In the genomic region with DNA sequence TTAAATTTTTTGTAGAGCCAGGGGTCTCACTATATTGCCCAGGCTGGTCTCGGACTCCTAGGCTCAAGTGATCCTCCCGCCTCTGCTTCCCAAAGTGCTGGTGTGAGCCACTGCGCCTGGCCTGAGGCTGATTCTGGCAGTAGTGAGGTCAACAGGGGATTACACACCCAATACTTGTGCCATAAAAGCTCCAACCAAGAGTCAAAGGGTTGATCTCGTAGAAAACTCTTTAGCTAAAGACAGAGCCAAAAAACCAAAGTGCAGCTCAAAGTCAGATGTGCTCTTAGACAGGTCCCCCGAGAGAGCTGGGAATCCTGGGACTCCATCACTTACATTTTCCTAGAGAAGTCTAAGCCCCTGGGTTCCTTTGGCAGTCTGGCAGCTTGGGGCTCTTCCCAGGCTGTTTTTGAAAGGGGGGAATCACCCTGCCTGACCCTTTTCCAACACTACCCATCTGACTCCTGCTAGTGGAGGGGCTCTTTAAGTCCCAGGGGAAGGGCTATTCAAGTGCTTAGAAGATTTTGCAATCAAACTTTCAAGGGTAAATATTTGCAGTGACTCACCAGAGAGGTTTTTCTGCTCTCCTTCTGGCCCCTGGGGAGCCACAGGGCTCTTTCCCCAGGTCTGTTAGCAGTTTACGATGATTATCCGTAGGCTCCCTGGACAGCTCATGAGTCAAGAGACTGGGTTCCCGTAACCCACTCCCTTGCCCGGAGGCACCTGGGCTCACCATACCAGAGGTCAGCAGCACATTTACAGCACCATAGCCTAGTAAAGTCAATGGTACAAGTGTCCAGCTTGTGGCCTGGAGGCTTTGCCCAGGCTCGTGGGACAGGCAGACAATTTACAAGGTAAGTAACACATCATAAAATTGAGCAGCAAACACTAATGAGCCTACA, we compare ENCODE assay signal across 10 cellular contexts.
A peak's percentile ranks its signal among the peaks of the same experiment; 100 is the strongest.
DNase-seq lines count a peak whose midpoint lies in the region; ATAC-seq and TF ChIP-seq lines count a peak whose summit lies in the region.
"Had no signal": no experiment of that assay in that cellular context is flagged by ENCODE, and none has a peak within 500 bp of the region (broad histone marks: within the 10 kb centered on the region; RNA-seq: fewer than 3 reads in every experiment).

No MANE protein-coding gene starts in this region.

- ATAC-seq in gastrocnemius medialis = peak; percentile 23 to 56
- no peak for ATAC-seq in GM21619 (IDR thresholded peaks at IDR 0.05; ENCODE audit: unreplicated experiment)

- TF ChIP-seq CTCF in GM12865 (IDR thresholded peaks at IDR 0.05; ENCODE audit: insufficient read depth, low read depth, low read length, missing control alignments) = no peak
- TF ChIP-seq CTCF in gastrocnemius medialis (IDR thresholded peaks at IDR 0.05 in 4 of 5, conservative IDR thresholded peaks at IDR 0.05 in 1 of 5) = no peak
- TF ChIP-seq CTCF in WERI-Rb-1 (IDR thresholded peaks at IDR 0.05; ENCODE audit: low read depth, low read length) = no peak

- DNase-seq in GM12865 (ENCODE audit: low read depth) = peak; percentile 18
- peak; percentile 95 for DNase-seq in NCI-H226
- DNase-seq in epithelial cell of prostate (ENCODE audit: low read depth, low spot score) = peak; percentile 75
- peak in 1 of 2 donors; percentile 19 for DNase-seq in gastrocnemius medialis
- no peak for DNase-seq in WERI-Rb-1
- DNase-seq in activated T-cell treated with anti-CD3 and anti-CD28 coated beads, Interleukin-2, amount 50 U/mL, for 1 hour = no peak
- DNase-seq in NAMALWA (ENCODE audit: low spot score) = no peak
- DNase-seq: stimulated activated naive CD4-positive, alpha-beta T cell treated with Interleukin-2 at 50 U/mL for 16 hours had no signal

- H3K4me3 ChIP-seq in GM12865 (ENCODE audit: low read depth, low read length) (no peak overlapping the region), gastrocnemius medialis (no peak overlapping the region), WERI-Rb-1 (ENCODE audit: low read depth, low read length) (no peak overlapping the region)
- H3K4me3 ChIP-seq: HAP-1 had no signal

- H3K27me3 ChIP-seq in gastrocnemius medialis (no peaks in the 10 kb centered on the region), WERI-Rb-1 (ENCODE audit: insufficient read depth, low read depth, severe bottlenecking) (no peaks in the 10 kb centered on the region)

- in situ Hi-C loops in gastrocnemius medialis (cut with MboI; ENCODE audit: low sequenced_read_pairs in 4 of 4) = no loop called here

- H3K4me1 ChIP-seq in gastrocnemius medialis = no peaks in the 10 kb centered on the region
- H3K4me1 ChIP-seq: HAP-1 had no signal

- H3K36me3 ChIP-seq in gastrocnemius medialis (no peaks in the 10 kb centered on the region), WERI-Rb-1 (peaks cover 3% of the 10 kb centered on the region; the same call in 1 of the 2 replicates)
- H3K36me3 ChIP-seq: HAP-1 had no signal

- H3K9me3 ChIP-seq in gastrocnemius medialis (no peaks in the 10 kb centered on the region), WERI-Rb-1 (ENCODE audit: severe bottlenecking) (no peaks in the 10 kb centered on the region)
- H3K9me3 ChIP-seq: HAP-1 had no signal

- no peak for TF ChIP-seq POLR2A in gastrocnemius medialis (IDR thresholded peaks at IDR 0.05)

- intact Hi-C loops in gastrocnemius medialis (cut with DNase I; ENCODE audit: low total_unique reads) = no loop called here

- H3K27ac ChIP-seq in epithelial cell of prostate (peak overlapping the region; percentile 66), gastrocnemius medialis (no peak overlapping the region), WERI-Rb-1 (no peak overlapping the region)

Comparison
In these comparisons a context has a peak if more than half of its experiments do, and no peak if none do; other contexts are left out.
1. DNase-seq: peak in GM12865 (single experiment), NCI-H226 (single experiment) and epithelial cell of prostate (single experiment); none in WERI-Rb-1 (single experiment), activated T-cell treated with anti-CD3 and anti-CD28 coated beads, Interleukin-2, amount 50 U/mL, for 1 hour (single experiment) and NAMALWA (single experiment).